ENCODE assay signal across 9 cellular contexts in genomic region chr17:1532836-1533602, GRCh38. TPM values are rescaled to one million over a fixed set of nuclear protein-coding genes. Genes with fewer than 3 reads are reported as not detected.
DNase-seq lines count a peak whose midpoint lies in the region; ATAC-seq and TF ChIP-seq lines count a peak whose summit lies in the region.
"Had no signal": no experiment of that assay in that cellular context is flagged by ENCODE, and none has a peak within 500 bp of the region (broad histone marks: within the 10 kb centered on the region; RNA-seq: fewer than 3 reads in every experiment).

No MANE protein-coding gene starts in this region.

- no peaks in the 10 kb centered on the region; the same call in 1 of the 2 replicates for H3K79me2 ChIP-seq in DOHH2 (ENCODE audit: control insufficient read depth, low read length)

- intact Hi-C loops in posterior vena cava (cut with DNase I): no loop called here

- no peaks in the 10 kb centered on the region for H4K20me1 ChIP-seq in DOHH2 (ENCODE audit: control insufficient read depth, insufficient read depth, low read depth, low read length)

- no peaks in the 10 kb centered on the region for H3K9me3 Mint-ChIP-seq in activated T-helper 17 cell treated with anti-CD3 and anti-CD28 coated beads, Interleukin-2, amount 50 U/mL, for 72 hours

- no peak overlapping the region for H3K4me3 Mint-ChIP-seq in activated T-helper 17 cell treated with anti-CD3 and anti-CD28 coated beads, Interleukin-2, amount 50 U/mL, for 72 hours

- H3K9me2 ChIP-seq in DOHH2 (replicated peaks; ENCODE audit: control insufficient read depth, low read length): no peaks in the 10 kb centered on the region

- no peaks in the 10 kb centered on the region for H3K4me1 Mint-ChIP-seq in activated T-helper 17 cell treated with anti-CD3 and anti-CD28 coated beads, Interleukin-2, amount 50 U/mL, for 72 hours

- peak; percentile 71 for TF ChIP-seq CTCF in DOHH2 (IDR thresholded peaks at IDR 0.05; ENCODE audit: low read depth, low read length, poor library complexity, severe bottlenecking)

- H3K9me3 ChIP-seq in DOHH2 (ENCODE audit: control insufficient read depth, insufficient read depth, low read length): no peaks in the 10 kb centered on the region
- H3K9me3 ChIP-seq: thoracic aorta had no signal

- peaks cover 85% of the 10 kb centered on the region for H3K36me3 Mint-ChIP-seq in activated T-helper 17 cell treated with anti-CD3 and anti-CD28 coated beads, Interleukin-2, amount 50 U/mL, for 72 hours (ENCODE audit: low read depth)

- peaks cover 62% of the 10 kb centered on the region for H3K36me3 ChIP-seq in DOHH2 (ENCODE audit: control insufficient read depth, low read length)

- H3K4me2 ChIP-seq in DOHH2 (ENCODE audit: low read length): no peak overlapping the region

- peaks cover 3% of the 10 kb centered on the region; the same call in 1 of the 2 replicates for H3F3A ChIP-seq in DOHH2 (ENCODE audit: control insufficient read depth, insufficient read depth)

- DNase-seq in NCI-H748 (lab: John Stamatoyannopoulos, UW; ENCODE audit: unreplicated experiment) (peak; percentile 31), iPS-NIHi11 (ENCODE audit: low spot score) (peak; percentile 67), posterior vena cava (ENCODE audit: low spot score) (no peak), NCI-H1092 (lab: John Stamatoyannopoulos, UW) (no peak), H4 (ENCODE audit: low spot score) (no peak)

- ATAC-seq in activated T-helper 17 cell treated with anti-CD3 and anti-CD28 coated beads, Interleukin-2, amount 50 U/mL, for 72 hours (replicated peaks): peak; percentile 63
- no peak for ATAC-seq in HG02981 (IDR thresholded peaks at IDR 0.05; ENCODE audit: unreplicated experiment)

- no peak overlapping the region for H3K4me3 ChIP-seq in DOHH2 (ENCODE audit: low read length)
- H3K4me3 ChIP-seq: thoracic aorta had no signal

- no peak overlapping the region for H3K27ac Mint-ChIP-seq in activated T-helper 17 cell treated with anti-CD3 and anti-CD28 coated beads, Interleukin-2, amount 50 U/mL, for 72 hours

- no peak overlapping the region for H3K27ac ChIP-seq in DOHH2 (ENCODE audit: low read depth, low read length)
- H3K27ac ChIP-seq: thoracic aorta had no signal

- H3K27me3 Mint-ChIP-seq in activated T-helper 17 cell treated with anti-CD3 and anti-CD28 coated beads, Interleukin-2, amount 50 U/mL, for 72 hours: no peaks in the 10 kb centered on the region

- H3K27me3 ChIP-seq in DOHH2 (ENCODE audit: control insufficient read depth, low read length): no peaks in the 10 kb centered on the region

- peaks cover 31% of the 10 kb centered on the region for H3K4me1 ChIP-seq in DOHH2 (ENCODE audit: control insufficient read depth, low read length)

RNA-seq across cellular contexts. Expression of gene INPP5K, which starts 16.6 kb away (rescaled TPM):
- total RNA-seq in activated T-helper 17 cell treated with anti-CD3 and anti-CD28 coated beads, Interleukin-2, amount 50 U/mL, for 72 hours: 10 to 100 TPM; 29.9 to 30.4 TPM
- total RNA-seq in posterior vena cava: 10 to 100 TPM; 23.5 to 25.2 TPM
- total RNA-seq in H4 (2014; rRNA removed; shearing (Covaris generic)): 34.1 and 47.0 TPM in 2 replicates

RNA-seq across cellular contexts. Expression of gene PITPNA, which starts 29.6 kb away (rescaled TPM):
- total RNA-seq in activated T-helper 17 cell treated with anti-CD3 and anti-CD28 coated beads, Interleukin-2, amount 50 U/mL, for 72 hours: 10 to 100 TPM; 28.8 to 45.0 TPM
- 10 to 100 TPM; 68.4 to 90.3 TPM for total RNA-seq in posterior vena cava
- total RNA-seq in H4 (2014; rRNA removed; shearing (Covaris generic)): 21.8 and 30.5 TPM in 2 replicates

RNA-seq across cellular contexts. Expression of gene MYO1C, which starts 40.5 kb away (rescaled TPM):
- total RNA-seq in activated T-helper 17 cell treated with anti-CD3 and anti-CD28 coated beads, Interleukin-2, amount 50 U/mL, for 72 hours: 10 to 100 TPM; 46.6 to 51.0 TPM
- total RNA-seq in posterior vena cava: 100 to 1,000 TPM; 270 to 381 TPM
- total RNA-seq in H4 (2014; rRNA removed; shearing (Covaris generic)): 53.1 and 53.4 TPM in 2 replicates

Comparison
In these comparisons a context has a peak if more than half of its experiments do, and no peak if none do; other contexts are left out.
1. DNase-seq: peak in NCI-H748 (single experiment) and iPS-NIHi11 (single experiment); none in posterior vena cava (single experiment), NCI-H1092 (single experiment) and H4 (single experiment).